ENCODE assay signal across 11 cellular contexts in the genomic region with DNA sequence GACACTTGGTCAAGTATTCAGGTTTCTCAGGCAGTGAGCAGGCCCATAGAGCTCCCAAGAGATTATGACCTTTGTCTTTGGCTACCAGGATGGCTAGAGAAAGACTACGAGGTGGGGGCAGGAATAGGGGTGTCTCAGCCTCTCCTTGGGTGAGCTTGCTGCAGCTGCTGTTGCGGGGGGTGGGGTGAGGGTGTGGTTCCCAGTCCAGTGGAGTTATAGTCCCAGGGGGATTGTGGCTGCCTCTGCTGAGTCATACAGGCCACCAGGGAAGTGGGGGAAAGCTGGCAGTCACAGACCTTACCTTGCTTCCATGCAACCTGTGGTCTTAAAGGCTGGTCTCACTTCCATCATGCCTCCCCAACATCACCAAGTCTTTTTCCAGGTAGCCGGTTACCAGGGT. TPM values are rescaled to one million over a fixed set of nuclear protein-coding genes. Genes with fewer than 3 reads are reported as not detected.
DNase-seq lines count a peak whose midpoint lies in the region; ATAC-seq and TF ChIP-seq lines count a peak whose summit lies in the region.
"Had no signal": no experiment of that assay in that cellular context is flagged by ENCODE, and none has a peak within 500 bp of the region (broad histone marks: within the 10 kb centered on the region; RNA-seq: fewer than 3 reads in every experiment).

No MANE protein-coding gene starts in this region.

- ATAC-seq in GM18867 (IDR thresholded peaks at IDR 0.05; ENCODE audit: unreplicated experiment): peak; percentile 54
- ATAC-seq in naive B cell (ENCODE audit: low read depth in 2 of 2): no peak
- ATAC-seq in GM19328 (IDR thresholded peaks at IDR 0.05; ENCODE audit: unreplicated experiment): no peak
- ATAC-seq: activated CD8-positive, alpha-beta T cell treated with anti-CD3 and anti-CD28 coated beads, Interleukin-2, amount 10 ng/mL, durations not matched to agents 7 days and 5 days had no signal

- peak overlapping the region in 3 of 8 donors; percentile 13 to 45 (median 32) for H3K4me3 Mint-ChIP-seq in naive B cell
- H3K4me3 Mint-ChIP-seq: activated CD8-positive, alpha-beta T cell treated with anti-CD3 and anti-CD28 coated beads, Interleukin-2, amount 10 ng/mL, durations not matched to agents 7 days and 5 days had no signal

- H3K27ac ChIP-seq in HEK293 (ENCODE audit: extremely low read depth, low read depth, low read length): no peak overlapping the region
- H3K27ac ChIP-seq: colonic mucosa, skin epidermis had no signal

- peaks cover 42 to 46% (median 43%) of the 10 kb centered on the region in 3 donors for H3K4me1 Mint-ChIP-seq in naive B cell

- CTCF ChIA-PET in HEK293 (lab: Yijun Ruan, JAX): no interaction called here

- POLR2A ChIA-PET in HEK293 (lab: Yijun Ruan, JAX): no interaction called here

- DNase-seq in MV-4-11 (lab: John Stamatoyannopoulos, UW) (peak; percentile 4), naive B cell (no peak), DMS79 (lab: John Stamatoyannopoulos, UW) (no peak), UCSD-AML1 (lab: John Stamatoyannopoulos, UW; ENCODE audit: unreplicated experiment) (no peak)
- no peak for DNase-seq in stimulated activated CD8-positive, alpha-beta memory T cell treated with anti-CD3 and anti-CD28 coated beads, Interleukin-4, amount 100 ng/mL, for 48 hours
- DNase-seq: activated CD8-positive, alpha-beta T cell treated with anti-CD3 and anti-CD28 coated beads, Interleukin-2, amount 10 ng/mL, durations not matched to agents 7 days and 5 days; colonic mucosa had no signal

- H3K36me3 ChIP-seq in HEK293 (ENCODE audit: control insufficient read depth in 2 of 2, insufficient read depth in 1 of 2, low read length in 2 of 2): no peaks in the 10 kb centered on the region
- H3K36me3 ChIP-seq: colonic mucosa had no signal

- 0 out of 2 replicates have a peak, but pooled peaks cover 2% of the 10 kb centered on the region for H3K4me1 ChIP-seq in HEK293 (ENCODE audit: control insufficient read depth, insufficient read depth, low read length)
- H3K4me1 ChIP-seq: colonic mucosa had no signal

- H3K9me3 Mint-ChIP-seq in naive B cell: peaks cover 6 to 24% (median 16%) of the 10 kb centered on the region in 7 donors

- H3K27ac Mint-ChIP-seq in naive B cell: peak overlapping the region in 4 of 6 donors; percentile 17 to 79 (median 74)
- H3K27ac Mint-ChIP-seq: activated CD8-positive, alpha-beta T cell treated with anti-CD3 and anti-CD28 coated beads, Interleukin-2, amount 10 ng/mL, durations not matched to agents 7 days and 5 days had no signal

- H3K27me3 Mint-ChIP-seq in naive B cell: no peaks in the 10 kb centered on the region

- peaks cover 16 to 17% of the 10 kb centered on the region in 2 donors for H3K36me3 Mint-ChIP-seq in naive B cell

- no peak overlapping the region for H3K4me3 ChIP-seq in HEK293 (ENCODE audit: low read depth, low read length)
- H3K4me3 ChIP-seq: colonic mucosa, skin epidermis had no signal

- no peaks in the 10 kb centered on the region for H3K9me3 ChIP-seq in HEK293 (ENCODE audit: control insufficient read depth, insufficient read depth, low read depth, low read length)
- H3K9me3 ChIP-seq: colonic mucosa had no signal

- no peak for TF ChIP-seq CTCF in HEK293 (tag by site-specific recombination; IDR thresholded peaks at IDR 0.05)

TF ChIP-seq in HEK293, 187 proteins besides CTCF, POLR2A, EP300 and RAD21 (continues in another document):
- peak; percentile 43; the same call in 1 of the 2 replicates for TF ChIP-seq KLF10 (tag by site-specific recombination; IDR thresholded peaks at IDR 0.05)
- no peak for TF ChIP-seq ZNF302 (tag by site-specific recombination; IDR thresholded peaks at IDR 0.05; ENCODE audit: low read depth)
- TF ChIP-seq TRIM28 (IDR thresholded peaks at IDR 0.05; ENCODE audit: borderline replicate concordance, low read length): no peak
- no peak for TF ChIP-seq ZNF292 (tag by site-specific recombination; IDR thresholded peaks at IDR 0.05; ENCODE audit: borderline replicate concordance, low read depth)
- TF ChIP-seq ZNF701 (tag by site-specific recombination; IDR thresholded peaks at IDR 0.05): no peak
- TF ChIP-seq ZNF639 (tag by site-specific recombination; IDR thresholded peaks at IDR 0.05): 0 out of 2 replicates have a peak, but pooled peaks have one; percentile 16
- 0 out of 2 replicates have a peak, but pooled peaks have one; percentile 12 for TF ChIP-seq PRDM10 (tag by site-specific recombination; IDR thresholded peaks at IDR 0.05)
- no peak for TF ChIP-seq ZNF23 (tag by site-specific recombination; IDR thresholded peaks at IDR 0.05; ENCODE audit: borderline replicate concordance)
- TF ChIP-seq ZNF560 (tag by site-specific recombination; IDR thresholded peaks at IDR 0.05; ENCODE audit: borderline replicate concordance): no peak
- no peak for TF ChIP-seq ZNF548 (tag by site-specific recombination; IDR thresholded peaks at IDR 0.05)
- TF ChIP-seq HOXA7 (CRISPR knock-in tag; IDR thresholded peaks at IDR 0.05; ENCODE audit: borderline replicate concordance): no peak
- TF ChIP-seq ZNF391 (tag by site-specific recombination; IDR thresholded peaks at IDR 0.05; ENCODE audit: borderline replicate concordance, low read depth): no peak
- no peak for TF ChIP-seq ZNF488 (tag by site-specific recombination; IDR thresholded peaks at IDR 0.05)
- no peak for TF ChIP-seq ZBTB7A (tag by site-specific recombination; IDR thresholded peaks at IDR 0.05; ENCODE audit: low read depth)
- TF ChIP-seq SCRT1 (tag by site-specific recombination; IDR thresholded peaks at IDR 0.05; ENCODE audit: borderline replicate concordance): no peak
- peak; percentile 26; the same call in 1 of the 2 replicates for TF ChIP-seq KLF9 (tag by site-specific recombination; IDR thresholded peaks at IDR 0.05; ENCODE audit: low read depth)
- TF ChIP-seq, protein P1, sequence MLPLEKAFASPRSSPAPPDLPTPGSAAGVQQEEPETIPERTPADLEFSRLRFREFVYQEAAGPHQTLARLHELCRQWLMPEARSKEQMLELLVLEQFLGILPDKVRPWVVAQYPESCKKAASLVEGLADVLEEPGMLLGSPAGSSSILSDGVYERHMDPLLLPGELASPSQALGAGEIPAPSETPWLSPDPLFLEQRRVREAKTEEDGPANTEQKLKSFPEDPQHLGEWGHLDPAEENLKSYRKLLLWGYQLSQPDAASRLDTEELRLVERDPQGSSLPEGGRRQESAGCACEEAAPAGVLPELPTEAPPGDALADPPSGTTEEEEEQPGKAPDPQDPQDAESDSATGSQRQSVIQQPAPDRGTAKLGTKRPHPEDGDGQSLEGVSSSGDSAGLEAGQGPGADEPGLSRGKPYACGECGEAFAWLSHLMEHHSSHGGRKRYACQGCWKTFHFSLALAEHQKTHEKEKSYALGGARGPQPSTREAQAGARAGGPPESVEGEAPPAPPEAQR (tag by site-specific recombination; IDR thresholded peaks at IDR 0.05): no peak
- no peak for TF ChIP-seq ZNF621 (tag by site-specific recombination; IDR thresholded peaks at IDR 0.05)
- peak; percentile 93 for TF ChIP-seq KLF1 (tag by site-specific recombination; IDR thresholded peaks at IDR 0.05)

RNA-seq across cellular contexts. Expression of gene ATP2C1, which starts 31.7 kb away (rescaled TPM):
- 10 to 100 TPM in 4 of 6 donors, 1 to 10 TPM in 2; 8.6 to 17.5 (median 12.7) TPM for polyA plus RNA-seq in naive B cell (ENCODE audit: low read depth in 6 of 6)
